ENCODE assay signal across 1 cellular context in the genomic region with DNA sequence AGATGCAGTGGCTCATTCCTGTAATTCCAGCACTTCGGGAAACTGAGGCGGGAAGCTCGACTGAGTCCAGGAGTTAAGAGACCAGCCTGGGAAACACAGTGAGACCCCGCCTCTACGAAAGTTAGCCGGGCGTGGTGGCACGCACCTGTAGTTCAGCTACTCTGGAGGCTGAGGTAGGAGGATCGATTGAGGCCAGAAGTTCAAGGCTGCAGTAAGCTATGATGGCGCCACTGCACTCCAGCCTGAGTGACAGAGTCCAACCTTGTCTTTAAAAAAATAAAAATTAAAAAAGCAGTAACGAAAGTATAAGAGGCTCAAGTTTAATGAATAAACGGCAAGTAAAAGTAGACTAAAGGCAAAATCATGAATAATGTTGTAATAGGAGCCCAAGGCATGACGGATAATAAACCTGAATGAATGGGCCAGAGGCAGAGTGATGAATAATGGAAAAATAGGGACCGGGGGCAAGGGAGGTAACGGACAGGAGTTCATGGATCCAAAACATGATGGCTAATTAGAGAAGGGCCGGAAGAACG.
TF ChIP-seq lines count a peak whose summit lies in the region.

No MANE protein-coding gene starts in this region.

TF ChIP-seq in HepG2, 621 proteins besides CTCF, POLR2A, EP300 and RAD21 (continues in another document):
- 0 out of 2 replicates have a peak, but pooled peaks have one; percentile 21 for TF ChIP-seq ZNF768 (CRISPR knock-in tag; IDR thresholded peaks at IDR 0.05)
- peak; percentile 69 for TF ChIP-seq RARA (CRISPR knock-in tag; IDR thresholded peaks at IDR 0.05)
- no peak for TF ChIP-seq ZFP36 (IDR thresholded peaks at IDR 0.05; ENCODE audit: borderline replicate concordance, low read depth, low read length, partially characterized antibody)
- 0 out of 2 replicates have a peak, but pooled peaks have one; percentile 34 for TF ChIP-seq ZNF138 (CRISPR knock-in tag; IDR thresholded peaks at IDR 0.05; ENCODE audit: low read depth)
- TF ChIP-seq ZNF629 (CRISPR knock-in tag; conservative IDR thresholded peaks at IDR 0.05): no peak; the same call in 1 of the 2 replicates
- TF ChIP-seq ZNF121 (CRISPR knock-in tag; IDR thresholded peaks at IDR 0.05): 0 out of 2 replicates have a peak, but pooled peaks have one; percentile 11
- TF ChIP-seq, protein P1, sequence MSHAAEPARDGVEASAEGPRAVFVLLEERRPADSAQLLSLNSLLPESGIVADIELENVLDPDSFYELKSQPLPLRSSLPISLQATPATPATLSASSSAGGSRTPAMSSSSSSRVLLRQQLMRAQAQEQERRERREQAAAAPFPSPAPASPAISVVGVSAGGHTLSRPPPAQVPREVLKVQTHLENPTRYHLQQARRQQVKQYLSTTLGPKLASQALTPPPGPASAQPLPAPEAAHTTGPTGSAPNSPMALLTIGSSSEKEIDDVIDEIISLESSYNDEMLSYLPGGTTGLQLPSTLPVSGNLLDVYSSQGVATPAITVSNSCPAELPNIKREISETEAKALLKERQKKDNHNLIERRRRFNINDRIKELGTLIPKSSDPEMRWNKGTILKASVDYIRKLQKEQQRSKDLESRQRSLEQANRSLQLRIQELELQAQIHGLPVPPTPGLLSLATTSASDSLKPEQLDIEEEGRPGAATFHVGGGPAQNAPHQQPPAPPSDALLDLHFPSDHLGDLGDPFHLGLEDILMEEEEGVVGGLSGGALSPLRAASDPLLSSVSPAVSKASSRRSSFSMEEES (CRISPR knock-in tag; IDR thresholded peaks at IDR 0.05): no peak
- peak; percentile 57; the same call in 1 of the 2 replicates for TF ChIP-seq ZNF460 (CRISPR knock-in tag; IDR thresholded peaks at IDR 0.05; ENCODE audit: borderline replicate concordance)
- TF ChIP-seq TP53 (CRISPR knock-in tag; conservative IDR thresholded peaks at IDR 0.05): no peak
- TF ChIP-seq, protein P2, sequence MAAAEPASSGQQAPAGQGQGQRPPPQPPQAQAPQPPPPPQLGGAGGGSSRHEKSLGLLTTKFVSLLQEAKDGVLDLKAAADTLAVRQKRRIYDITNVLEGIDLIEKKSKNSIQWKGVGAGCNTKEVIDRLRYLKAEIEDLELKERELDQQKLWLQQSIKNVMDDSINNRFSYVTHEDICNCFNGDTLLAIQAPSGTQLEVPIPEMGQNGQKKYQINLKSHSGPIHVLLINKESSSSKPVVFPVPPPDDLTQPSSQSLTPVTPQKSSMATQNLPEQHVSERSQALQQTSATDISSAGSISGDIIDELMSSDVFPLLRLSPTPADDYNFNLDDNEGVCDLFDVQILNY (CRISPR knock-in tag; conservative IDR thresholded peaks at IDR 0.05): no peak
- TF ChIP-seq HOXD1 (CRISPR knock-in tag; IDR thresholded peaks at IDR 0.05): no peak
- TF ChIP-seq REL (CRISPR knock-in tag; conservative IDR thresholded peaks at IDR 0.05): no peak
- TF ChIP-seq SSRP1 (CRISPR knock-in tag; IDR thresholded peaks at IDR 0.05): peak; percentile 75; the same call in 1 of the 2 replicates
- no peak for TF ChIP-seq ZNF674 (CRISPR knock-in tag; IDR thresholded peaks at IDR 0.05; ENCODE audit: low read depth)
- TF ChIP-seq, protein P3, sequence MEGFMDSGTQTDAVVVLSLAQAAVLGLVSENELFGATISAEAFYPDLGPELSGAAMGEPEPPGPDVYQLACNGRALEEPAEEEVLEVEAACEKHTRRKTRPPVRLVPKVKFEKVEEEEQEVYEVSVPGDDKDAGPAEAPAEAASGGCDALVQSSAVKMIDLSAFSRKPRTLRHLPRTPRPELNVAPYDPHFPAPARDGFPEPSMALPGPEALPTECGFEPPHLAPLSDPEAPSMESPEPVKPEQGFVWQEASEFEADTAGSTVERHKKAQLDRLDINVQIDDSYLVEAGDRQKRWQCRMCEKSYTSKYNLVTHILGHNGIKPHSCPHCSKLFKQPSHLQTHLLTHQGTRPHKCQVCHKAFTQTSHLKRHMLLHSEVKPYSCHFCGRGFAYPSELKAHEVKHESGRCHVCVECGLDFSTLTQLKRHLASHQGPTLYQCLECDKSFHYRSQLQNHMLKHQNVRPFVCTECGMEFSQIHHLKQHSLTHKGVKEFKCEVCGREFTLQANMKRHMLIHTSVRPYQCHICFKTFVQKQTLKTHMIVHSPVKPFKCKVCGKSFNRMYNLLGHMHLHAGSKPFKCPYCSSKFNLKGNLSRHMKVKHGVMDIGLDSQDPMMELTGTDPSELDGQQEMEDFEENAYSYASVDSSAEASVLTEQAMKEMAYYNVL (CRISPR knock-in tag; IDR thresholded peaks at IDR 0.05; ENCODE audit: borderline replicate concordance): no peak
- TF ChIP-seq, protein P4, sequence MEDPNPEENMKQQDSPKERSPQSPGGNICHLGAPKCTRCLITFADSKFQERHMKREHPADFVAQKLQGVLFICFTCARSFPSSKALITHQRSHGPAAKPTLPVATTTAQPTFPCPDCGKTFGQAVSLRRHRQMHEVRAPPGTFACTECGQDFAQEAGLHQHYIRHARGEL (CRISPR knock-in tag; IDR thresholded peaks at IDR 0.05): no peak
- no peak for TF ChIP-seq RFX5 (IDR thresholded peaks at IDR 0.05; ENCODE audit: low read depth, low read length)
- no peak for TF ChIP-seq MAF1 (CRISPR knock-in tag; IDR thresholded peaks at IDR 0.05; ENCODE audit: borderline replicate concordance)
- TF ChIP-seq SP1 (IDR thresholded peaks at IDR 0.05): no peak
- TF ChIP-seq SP1 (CRISPR knock-in tag; IDR thresholded peaks at IDR 0.05): no peak
- TF ChIP-seq HES4 (CRISPR knock-in tag; IDR thresholded peaks at IDR 0.05; ENCODE audit: borderline replicate concordance): no peak
- TF ChIP-seq, protein P5, sequence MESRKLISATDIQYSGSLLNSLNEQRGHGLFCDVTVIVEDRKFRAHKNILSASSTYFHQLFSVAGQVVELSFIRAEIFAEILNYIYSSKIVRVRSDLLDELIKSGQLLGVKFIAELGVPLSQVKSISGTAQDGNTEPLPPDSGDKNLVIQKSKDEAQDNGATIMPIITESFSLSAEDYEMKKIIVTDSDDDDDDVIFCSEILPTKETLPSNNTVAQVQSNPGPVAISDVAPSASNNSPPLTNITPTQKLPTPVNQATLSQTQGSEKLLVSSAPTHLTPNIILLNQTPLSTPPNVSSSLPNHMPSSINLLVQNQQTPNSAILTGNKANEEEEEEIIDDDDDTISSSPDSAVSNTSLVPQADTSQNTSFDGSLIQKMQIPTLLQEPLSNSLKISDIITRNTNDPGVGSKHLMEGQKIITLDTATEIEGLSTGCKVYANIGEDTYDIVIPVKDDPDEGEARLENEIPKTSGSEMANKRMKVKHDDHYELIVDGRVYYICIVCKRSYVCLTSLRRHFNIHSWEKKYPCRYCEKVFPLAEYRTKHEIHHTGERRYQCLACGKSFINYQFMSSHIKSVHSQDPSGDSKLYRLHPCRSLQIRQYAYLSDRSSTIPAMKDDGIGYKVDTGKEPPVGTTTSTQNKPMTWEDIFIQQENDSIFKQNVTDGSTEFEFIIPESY (CRISPR knock-in tag; IDR thresholded peaks at IDR 0.05): no peak
- TF ChIP-seq ZC3H13 (CRISPR knock-in tag; IDR thresholded peaks at IDR 0.05): no peak
- TF ChIP-seq ATF1 (CRISPR knock-in tag; IDR thresholded peaks at IDR 0.05): no peak
- TF ChIP-seq, protein P6, sequence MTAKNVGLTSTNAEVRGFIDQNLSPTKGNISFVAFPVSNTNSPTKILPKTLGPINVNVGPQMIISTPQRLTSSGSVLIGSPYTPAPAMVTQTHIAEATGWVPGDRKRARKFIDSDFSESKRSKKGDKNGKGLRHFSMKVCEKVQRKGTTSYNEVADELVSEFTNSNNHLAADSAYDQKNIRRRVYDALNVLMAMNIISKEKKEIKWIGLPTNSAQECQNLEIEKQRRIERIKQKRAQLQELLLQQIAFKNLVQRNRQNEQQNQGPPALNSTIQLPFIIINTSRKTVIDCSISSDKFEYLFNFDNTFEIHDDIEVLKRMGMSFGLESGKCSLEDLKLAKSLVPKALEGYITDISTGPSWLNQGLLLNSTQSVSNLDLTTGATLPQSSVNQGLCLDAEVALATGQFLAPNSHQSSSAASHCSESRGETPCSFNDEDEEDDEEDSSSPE (CRISPR knock-in tag; IDR thresholded peaks at IDR 0.05): no peak
- TF ChIP-seq CREB1 (IDR thresholded peaks at IDR 0.05): no peak
- TF ChIP-seq CREB1 (CRISPR knock-in tag; IDR thresholded peaks at IDR 0.05): no peak
- TF ChIP-seq ZSCAN31 (CRISPR knock-in tag; IDR thresholded peaks at IDR 0.05; ENCODE audit: low read depth): 0 out of 2 replicates have a peak, but pooled peaks have one; percentile 30
- TF ChIP-seq, protein P7, sequence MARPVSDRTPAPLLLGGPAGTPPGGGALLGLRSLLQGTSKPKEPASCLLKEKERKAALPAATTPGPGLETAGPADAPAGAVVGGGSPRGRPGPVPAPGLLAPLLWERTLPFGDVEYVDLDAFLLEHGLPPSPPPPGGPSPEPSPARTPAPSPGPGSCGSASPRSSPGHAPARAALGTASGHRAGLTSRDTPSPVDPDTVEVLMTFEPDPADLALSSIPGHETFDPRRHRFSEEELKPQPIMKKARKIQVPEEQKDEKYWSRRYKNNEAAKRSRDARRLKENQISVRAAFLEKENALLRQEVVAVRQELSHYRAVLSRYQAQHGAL (CRISPR knock-in tag; IDR thresholded peaks at IDR 0.05; ENCODE audit: not compliant biosample characterization): no peak
- no peak for TF ChIP-seq MXI1 (IDR thresholded peaks at IDR 0.05; ENCODE audit: borderline replicate concordance, low read depth, low read length)
- TF ChIP-seq TOPORS (CRISPR knock-in tag; IDR thresholded peaks at IDR 0.05): no peak
- TF ChIP-seq WIZ (CRISPR knock-in tag; IDR thresholded peaks at IDR 0.05): peak; percentile 28; the same call in 1 of the 2 replicates
- TF ChIP-seq PCBP1 (IDR thresholded peaks at IDR 0.05; ENCODE audit: borderline replicate concordance, low read depth, low read length): no peak
- TF ChIP-seq NR3C1 (CRISPR knock-in tag; IDR thresholded peaks at IDR 0.05): no peak
- TF ChIP-seq TCF7 (IDR thresholded peaks at IDR 0.05; ENCODE audit: low read depth): 0 out of 2 replicates have a peak, but pooled peaks have one; percentile 1
- TF ChIP-seq, protein P8, sequence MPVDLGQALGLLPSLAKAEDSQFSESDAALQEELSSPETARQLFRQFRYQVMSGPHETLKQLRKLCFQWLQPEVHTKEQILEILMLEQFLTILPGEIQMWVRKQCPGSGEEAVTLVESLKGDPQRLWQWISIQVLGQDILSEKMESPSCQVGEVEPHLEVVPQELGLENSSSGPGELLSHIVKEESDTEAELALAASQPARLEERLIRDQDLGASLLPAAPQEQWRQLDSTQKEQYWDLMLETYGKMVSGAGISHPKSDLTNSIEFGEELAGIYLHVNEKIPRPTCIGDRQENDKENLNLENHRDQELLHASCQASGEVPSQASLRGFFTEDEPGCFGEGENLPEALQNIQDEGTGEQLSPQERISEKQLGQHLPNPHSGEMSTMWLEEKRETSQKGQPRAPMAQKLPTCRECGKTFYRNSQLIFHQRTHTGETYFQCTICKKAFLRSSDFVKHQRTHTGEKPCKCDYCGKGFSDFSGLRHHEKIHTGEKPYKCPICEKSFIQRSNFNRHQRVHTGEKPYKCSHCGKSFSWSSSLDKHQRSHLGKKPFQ (CRISPR knock-in tag; IDR thresholded peaks at IDR 0.05; ENCODE audit: insufficient replicate concordance): no peak
- 0 out of 2 replicates have a peak, but pooled peaks have one; percentile 62 for TF ChIP-seq SMAD1 (CRISPR knock-in tag; IDR thresholded peaks at IDR 0.05; ENCODE audit: borderline replicate concordance, low read depth)
- TF ChIP-seq SATB2 (CRISPR knock-in tag; IDR thresholded peaks at IDR 0.05): no peak
- peak; percentile 75; the same call in 1 of the 2 replicates for TF ChIP-seq ADNP (CRISPR knock-in tag; IDR thresholded peaks at IDR 0.05)
- TF ChIP-seq HNRNPK (IDR thresholded peaks at IDR 0.05; ENCODE audit: low read depth, low read length, poor library complexity, severe bottlenecking): no peak
- TF ChIP-seq ZSCAN25 (CRISPR knock-in tag; IDR thresholded peaks at IDR 0.05): no peak
- no peak for TF ChIP-seq MTF2 (CRISPR knock-in tag; IDR thresholded peaks at IDR 0.05; ENCODE audit: borderline replicate concordance)
- 0 out of 2 replicates have a peak, but pooled peaks have one; percentile 6 for TF ChIP-seq ZNF619 (CRISPR knock-in tag; IDR thresholded peaks at IDR 0.05)
- no peak for TF ChIP-seq SP2 (CRISPR knock-in tag; IDR thresholded peaks at IDR 0.05)
- TF ChIP-seq ZBTB20 (CRISPR knock-in tag; IDR thresholded peaks at IDR 0.05; ENCODE audit: borderline replicate concordance, low read depth): no peak
- TF ChIP-seq NAIF1 (CRISPR knock-in tag; IDR thresholded peaks at IDR 0.05; ENCODE audit: borderline replicate concordance): peak; percentile 57; the same call in 1 of the 2 replicates
- no peak for TF ChIP-seq PAX8 (CRISPR knock-in tag; IDR thresholded peaks at IDR 0.05; ENCODE audit: borderline replicate concordance)
- no peak for TF ChIP-seq ZNF883 (CRISPR knock-in tag; IDR thresholded peaks at IDR 0.05; ENCODE audit: not compliant biosample characterization)
- TF ChIP-seq SIX4 (CRISPR knock-in tag; IDR thresholded peaks at IDR 0.05): no peak
- no peak for TF ChIP-seq CREM (IDR thresholded peaks at IDR 0.05)
- no peak for TF ChIP-seq CREM (CRISPR knock-in tag; IDR thresholded peaks at IDR 0.05)
- TF ChIP-seq, protein P9, sequence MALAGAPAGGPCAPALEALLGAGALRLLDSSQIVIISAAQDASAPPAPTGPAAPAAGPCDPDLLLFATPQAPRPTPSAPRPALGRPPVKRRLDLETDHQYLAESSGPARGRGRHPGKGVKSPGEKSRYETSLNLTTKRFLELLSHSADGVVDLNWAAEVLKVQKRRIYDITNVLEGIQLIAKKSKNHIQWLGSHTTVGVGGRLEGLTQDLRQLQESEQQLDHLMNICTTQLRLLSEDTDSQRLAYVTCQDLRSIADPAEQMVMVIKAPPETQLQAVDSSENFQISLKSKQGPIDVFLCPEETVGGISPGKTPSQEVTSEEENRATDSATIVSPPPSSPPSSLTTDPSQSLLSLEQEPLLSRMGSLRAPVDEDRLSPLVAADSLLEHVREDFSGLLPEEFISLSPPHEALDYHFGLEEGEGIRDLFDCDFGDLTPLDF (CRISPR knock-in tag; IDR thresholded peaks at IDR 0.05): no peak
- TF ChIP-seq ZNF572 (CRISPR knock-in tag; IDR thresholded peaks at IDR 0.05): no peak
- TF ChIP-seq GPN1 (CRISPR knock-in tag; IDR thresholded peaks at IDR 0.05; ENCODE audit: borderline replicate concordance): no peak
- no peak for TF ChIP-seq ARID2 (CRISPR knock-in tag; IDR thresholded peaks at IDR 0.05; ENCODE audit: borderline replicate concordance)
- no peak for TF ChIP-seq RXRB (CRISPR knock-in tag; IDR thresholded peaks at IDR 0.05; ENCODE audit: borderline replicate concordance)
- TF ChIP-seq ZNF501 (CRISPR knock-in tag; IDR thresholded peaks at IDR 0.05): no peak
- TF ChIP-seq ZNF557 (CRISPR knock-in tag; IDR thresholded peaks at IDR 0.05): no peak
- no peak for TF ChIP-seq FLYWCH1 (CRISPR knock-in tag; IDR thresholded peaks at IDR 0.05)
- no peak for TF ChIP-seq TEAD2 (CRISPR knock-in tag; IDR thresholded peaks at IDR 0.05)
- TF ChIP-seq, protein P10, sequence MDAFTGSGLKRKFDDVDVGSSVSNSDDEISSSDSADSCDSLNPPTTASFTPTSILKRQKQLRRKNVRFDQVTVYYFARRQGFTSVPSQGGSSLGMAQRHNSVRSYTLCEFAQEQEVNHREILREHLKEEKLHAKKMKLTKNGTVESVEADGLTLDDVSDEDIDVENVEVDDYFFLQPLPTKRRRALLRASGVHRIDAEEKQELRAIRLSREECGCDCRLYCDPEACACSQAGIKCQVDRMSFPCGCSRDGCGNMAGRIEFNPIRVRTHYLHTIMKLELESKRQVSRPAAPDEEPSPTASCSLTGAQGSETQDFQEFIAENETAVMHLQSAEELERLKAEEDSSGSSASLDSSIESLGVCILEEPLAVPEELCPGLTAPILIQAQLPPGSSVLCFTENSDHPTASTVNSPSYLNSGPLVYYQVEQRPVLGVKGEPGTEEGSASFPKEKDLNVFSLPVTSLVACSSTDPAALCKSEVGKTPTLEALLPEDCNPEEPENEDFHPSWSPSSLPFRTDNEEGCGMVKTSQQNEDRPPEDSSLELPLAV (CRISPR knock-in tag; conservative IDR thresholded peaks at IDR 0.05; ENCODE audit: low read depth): no peak
